Comparison of ENCODE assay signal across 16 cellular contexts in the genomic region with DNA sequence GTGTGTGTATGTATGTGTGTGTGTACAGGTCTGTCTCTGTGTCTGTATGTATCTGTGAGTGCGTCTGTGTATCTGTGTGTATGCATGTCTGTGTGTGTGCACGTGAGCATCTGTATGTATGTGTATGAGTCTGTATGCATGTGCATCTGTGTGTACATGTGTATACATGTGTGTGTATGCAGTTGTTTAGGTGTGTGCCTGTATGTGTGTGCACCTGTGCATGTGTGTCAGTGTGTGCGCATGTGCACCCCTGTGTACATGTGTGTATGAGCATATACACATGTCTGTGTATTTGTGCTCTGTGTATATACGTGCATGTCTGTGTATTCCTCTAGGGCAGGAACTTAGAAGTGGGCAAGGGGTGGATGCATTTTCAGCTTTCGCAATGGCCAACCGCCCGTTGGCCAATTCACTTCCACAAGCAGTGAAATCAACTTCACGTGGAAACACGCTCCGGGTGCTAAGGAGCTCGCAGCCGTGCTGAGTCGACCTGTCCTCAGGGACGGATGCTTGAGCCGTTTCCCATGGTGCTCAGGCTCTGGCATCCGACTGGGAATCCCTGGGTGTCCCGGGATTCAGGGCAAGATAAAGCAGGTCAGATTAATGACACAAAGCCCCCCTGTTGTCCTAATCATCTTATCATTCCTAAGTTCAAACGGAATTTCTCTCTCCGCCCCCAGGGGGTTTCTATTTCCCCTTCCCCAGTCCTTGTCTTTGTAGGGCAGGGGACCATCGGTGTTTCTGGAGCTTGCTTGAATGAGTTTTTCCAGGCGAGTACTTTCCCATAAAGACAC.
"Had no signal": no experiment of that assay in that cellular context is flagged by ENCODE, and none has a peak within 500 bp of the region (broad histone marks: within the 10 kb centered on the region; RNA-seq: fewer than 3 reads in every experiment).

No MANE protein-coding gene starts in this region.

- ATAC-seq: activated CD8-positive, alpha-beta memory T cell treated with anti-CD3 and anti-CD28 coated beads, Interleukin-2, amount 10 ng/mL, durations not matched to agents 7 days and 5 days; esophagus mucosa; left colon; SK-N-SH treated with all-trans-retinoic acid at 6 μM for 48 hours had no signal

- DNase-seq: activated CD4-positive, alpha-beta T cell treated with anti-CD3 and anti-CD28 coated beads, Interleukin-2, amount 50 U/mL, for 48 hours; activated CD4-positive, CD25-positive, alpha-beta regulatory T cell treated with anti-CD3 and anti-CD28 coated beads, Interleukin-2, amount 50 U/mL, for 72 hours; activated CD8-positive, alpha-beta memory T cell treated with anti-CD3 and anti-CD28 coated beads, Interleukin-2, amount 10 ng/mL, durations not matched to agents 7 days and 5 days; activated gamma-delta T cell; activated T-cell treated with anti-CD3 and anti-CD28 coated beads, Interleukin-2, amount 50 U/mL, for 24 hours; amygdala; brain microvascular endothelial cell; dermis blood vessel endothelial cell; glutamatergic neuron; left colon; tibial artery had no signal

- H3K4me1 Mint-ChIP-seq: activated CD8-positive, alpha-beta memory T cell treated with anti-CD3 and anti-CD28 coated beads, Interleukin-2, amount 10 ng/mL, durations not matched to agents 7 days and 5 days had no signal

- H3K4me3 ChIP-seq: skin epidermis, tibial artery had no signal

- H3K9ac ChIP-seq: parathyroid adenoma had no signal

- H3K27me3 Mint-ChIP-seq: activated CD8-positive, alpha-beta memory T cell treated with anti-CD3 and anti-CD28 coated beads, Interleukin-2, amount 10 ng/mL, durations not matched to agents 7 days and 5 days had no signal

- H3K36me3 ChIP-seq: brain microvascular endothelial cell, tibial artery had no signal

- H3K27ac Mint-ChIP-seq: activated CD8-positive, alpha-beta memory T cell treated with anti-CD3 and anti-CD28 coated beads, Interleukin-2, amount 10 ng/mL, durations not matched to agents 7 days and 5 days; activated naive CD8-positive, alpha-beta T cell; activated T-cell treated with anti-CD3 and anti-CD28 coated beads, Interleukin-2, amount 50 U/mL, for 24 hours had no signal

- H3K4me3 Mint-ChIP-seq: activated CD8-positive, alpha-beta memory T cell treated with anti-CD3 and anti-CD28 coated beads, Interleukin-2, amount 10 ng/mL, durations not matched to agents 7 days and 5 days; activated naive CD8-positive, alpha-beta T cell; activated T-cell treated with anti-CD3 and anti-CD28 coated beads, Interleukin-2, amount 50 U/mL, for 24 hours had no signal

- H3K27ac ChIP-seq: brain microvascular endothelial cell, parathyroid adenoma, skin epidermis, tibial artery had no signal

- H3K9me3 ChIP-seq: tibial artery had no signal

- H3K4me1 ChIP-seq: tibial artery had no signal

- H3K27me3 ChIP-seq: brain microvascular endothelial cell had no signal

- H3K36me3 Mint-ChIP-seq: activated CD8-positive, alpha-beta memory T cell treated with anti-CD3 and anti-CD28 coated beads, Interleukin-2, amount 10 ng/mL, durations not matched to agents 7 days and 5 days; activated naive CD8-positive, alpha-beta T cell had no signal
